Comparison of ENCODE assay signal across 8 cellular contexts in genomic region chr1:224340711-224341384, GRCh38. TPM values are rescaled to one million over a fixed set of nuclear protein-coding genes. Genes with fewer than 3 reads are reported as not detected.
A peak's percentile ranks its signal among the peaks of the same experiment; 100 is the strongest.
DNase-seq lines count a peak whose midpoint lies in the region; ATAC-seq and TF ChIP-seq lines count a peak whose summit lies in the region.

No MANE protein-coding gene starts in this region.

- H3K4me2 ChIP-seq in neuronal stem cell (ENCODE audit: insufficient read depth, low read length, poor library complexity, severe bottlenecking): peak overlapping the region; percentile 61

- peak overlapping the region; percentile 73 for H2BK12ac ChIP-seq in neuronal stem cell (ENCODE audit: low read length)

- H3K9me3 ChIP-seq in esophagus muscularis mucosa: peaks cover 0 to 19% (median 18%) of the 10 kb centered on the region in 4 donors
- peaks cover 6 to 9% of the 10 kb centered on the region in 2 donors for H3K9me3 ChIP-seq in neuronal stem cell (replicated peaks in 1 of 2; ENCODE audit: control insufficient read depth in 2 of 2, insufficient read depth in 1 of 2, low read depth in 1 of 2, low read length in 2 of 2)

- H3K9me3 Mint-ChIP-seq in activated CD4-positive, alpha-beta memory T cell treated with anti-CD3 and anti-CD28 coated beads, Interleukin-2, amount 10 ng/mL, durations not matched to agents 7 days and 5 days: peaks cover 15% of the 10 kb centered on the region

- TF ChIP-seq CTCF in esophagus muscularis mucosa (IDR thresholded peaks at IDR 0.05) (no peak), GM10248 (IDR thresholded peaks at IDR 0.05; ENCODE audit: control extremely low read depth, extremely low read depth, low read depth, missing control alignments) (no peak)

- peak; percentile 52 for DNase-seq in activated CD4-positive, alpha-beta memory T cell treated with anti-CD3 and anti-CD28 coated beads, Interleukin-2, amount 10 ng/mL, durations not matched to agents 7 days and 5 days
- DNase-seq in esophagus muscularis mucosa (ENCODE audit: extremely low spot score) (no peak), neuronal stem cell (ENCODE audit: low spot score) (no peak), NCI-H510A treated with DMSO at 0.1 percent for 48 hours (lab: John Stamatoyannopoulos, UW) (no peak), DMS153 treated with DMSO at 0.1 percent for 48 hours (lab: John Stamatoyannopoulos, UW; ENCODE audit: unreplicated experiment) (no peak), GM10248 (ENCODE audit: extremely low spot score) (no peak)

- H2BK5ac ChIP-seq in neuronal stem cell (ENCODE audit: low read length): peak overlapping the region; percentile 48

- H2AK5ac ChIP-seq in neuronal stem cell (ENCODE audit: low read depth, low read length): no peak overlapping the region

- peak overlapping the region; percentile 91 for H3K18ac ChIP-seq in neuronal stem cell (ENCODE audit: low read length)

- intact Hi-C loops in esophagus muscularis mucosa (cut with DNase I): no loop called here

- H4K8ac ChIP-seq in neuronal stem cell (ENCODE audit: low read depth, low read length): no peak overlapping the region

- peak overlapping the region; percentile 80 for H3K9ac ChIP-seq in neuronal stem cell (ENCODE audit: low read depth, low read length, poor library complexity)

- H3K4me3 ChIP-seq in esophagus muscularis mucosa (peak overlapping the region; percentile 44 to 60 (median 50)), neuronal stem cell (ENCODE audit: low read length in 2 of 2) (peak overlapping the region in 1 of 2 donors; percentile 80)

- H3K36me3 Mint-ChIP-seq in activated CD4-positive, alpha-beta memory T cell treated with anti-CD3 and anti-CD28 coated beads, Interleukin-2, amount 10 ng/mL, durations not matched to agents 7 days and 5 days (ENCODE audit: low read depth): peaks cover 16% of the 10 kb centered on the region

- POLR2A ChIA-PET in activated CD4-positive, alpha-beta memory T cell treated with anti-CD3 and anti-CD28 coated beads, Interleukin-2, amount 10 ng/mL, durations not matched to agents 7 days and 5 days (lab: Charles Lee): interaction anchor here (0.9 kb wide), 1 partner anchor 124 kb away, joined by 3 read pairs; no protein-coding TSS in a partner anchor
- POLR2A ChIA-PET in GM10248 (lab: Yijun Ruan, JAX): no interaction called here

- H3K27me3 ChIP-seq in esophagus muscularis mucosa (peaks cover 0 to 21% (median 0%) of the 10 kb centered on the region in 4 donors), neuronal stem cell (ENCODE audit: control insufficient read depth in 3 of 3, insufficient read depth in 3 of 3, low read depth in 1 of 3, low read length in 3 of 3) (peaks cover 0 to 5% (median 0%) of the 10 kb centered on the region in 3 experiments)

- H3K27ac Mint-ChIP-seq in activated CD4-positive, alpha-beta memory T cell treated with anti-CD3 and anti-CD28 coated beads, Interleukin-2, amount 10 ng/mL, durations not matched to agents 7 days and 5 days: no peak overlapping the region

- H2BK120ac ChIP-seq in neuronal stem cell (ENCODE audit: low read depth, low read length): no peak overlapping the region

- H4K91ac ChIP-seq in neuronal stem cell (ENCODE audit: low read depth, low read length, poor library complexity): peak overlapping the region; percentile 9

- peak overlapping the region; percentile 97 for H2BK15ac ChIP-seq in neuronal stem cell (ENCODE audit: low read length)

- H3K14ac ChIP-seq in neuronal stem cell (ENCODE audit: low read length): no peak overlapping the region

- no peaks in the 10 kb centered on the region for H3K79me1 ChIP-seq in neuronal stem cell (ENCODE audit: low read depth, low read length)

- no peak overlapping the region for H3K4ac ChIP-seq in neuronal stem cell (ENCODE audit: low read length)

- no peak for TF ChIP-seq POLR2A in esophagus muscularis mucosa (IDR thresholded peaks at IDR 0.05; ENCODE audit: low read depth)

- peak; percentile 90 for ATAC-seq in GM18511 (IDR thresholded peaks at IDR 0.05; ENCODE audit: unreplicated experiment)
- peak; percentile 75 for ATAC-seq in HG03135 (IDR thresholded peaks at IDR 0.05; ENCODE audit: unreplicated experiment)

- H3K23ac ChIP-seq in neuronal stem cell (ENCODE audit: low read depth, low read length, poor library complexity): peak overlapping the region; percentile 60

- peaks cover 4% of the 10 kb centered on the region for H3K27me3 Mint-ChIP-seq in activated CD4-positive, alpha-beta memory T cell treated with anti-CD3 and anti-CD28 coated beads, Interleukin-2, amount 10 ng/mL, durations not matched to agents 7 days and 5 days

- peak overlapping the region; percentile 69 for H3K4me3 Mint-ChIP-seq in activated CD4-positive, alpha-beta memory T cell treated with anti-CD3 and anti-CD28 coated beads, Interleukin-2, amount 10 ng/mL, durations not matched to agents 7 days and 5 days

- H3K4me1 ChIP-seq in esophagus muscularis mucosa (peaks cover 5 to 7% (median 6%) of the 10 kb centered on the region in 4 donors), neuronal stem cell (ENCODE audit: control insufficient read depth in 2 of 2, insufficient read depth in 1 of 2, low read depth in 1 of 2, low read length in 2 of 2) (peaks cover 0 to 5% of the 10 kb centered on the region in 2 donors)

- 12% methylated on average over 23 of the region's 31 CpGs for WGBS in esophagus muscularis mucosa
- WGBS in neuronal stem cell (ENCODE audit: extremely low coverage in 2 of 2, insufficient read length in 2 of 2, insufficient replicate concordance in 1 of 2), 2 donors: no CpG with 5 or more reads among the region's 31 CpGs

- CTCF ChIA-PET in activated CD4-positive, alpha-beta memory T cell treated with anti-CD3 and anti-CD28 coated beads, Interleukin-2, amount 10 ng/mL, durations not matched to agents 7 days and 5 days (lab: Charles Lee): no interaction called here
- CTCF ChIA-PET in GM10248 (lab: Yijun Ruan, JAX): no interaction called here

- H3K27ac ChIP-seq in esophagus muscularis mucosa (replicated peaks in 1 of 4) (no peak overlapping the region), neuronal stem cell (replicated peaks; ENCODE audit: low read length) (peak overlapping the region; percentile 12)

- peaks cover 10% of the 10 kb centered on the region for H3K4me1 Mint-ChIP-seq in activated CD4-positive, alpha-beta memory T cell treated with anti-CD3 and anti-CD28 coated beads, Interleukin-2, amount 10 ng/mL, durations not matched to agents 7 days and 5 days

- TF ChIP-seq EP300 in esophagus muscularis mucosa (IDR thresholded peaks at IDR 0.05): no peak

- H3K36me3 ChIP-seq in esophagus muscularis mucosa: no peaks in the 10 kb centered on the region
- no peaks in the 10 kb centered on the region for H3K36me3 ChIP-seq in neuronal stem cell (replicated peaks in 1 of 2; ENCODE audit: control insufficient read depth in 2 of 2, insufficient read depth in 2 of 2, low read length in 2 of 2)

- H2AFZ ChIP-seq in neuronal stem cell (ENCODE audit: low read length): peak overlapping the region; percentile 79

RNA-seq across cellular contexts. Expression of gene NVL, which starts 10.9 kb away (rescaled TPM):
- total RNA-seq in activated CD4-positive, alpha-beta memory T cell treated with anti-CD3 and anti-CD28 coated beads, Interleukin-2, amount 10 ng/mL, durations not matched to agents 7 days and 5 days: 10 to 100 TPM; 38.8 to 45.6 TPM
- 10 to 100 TPM; 11.0 to 19.5 (median 15.9) TPM for total RNA-seq in esophagus muscularis mucosa
- polyA plus RNA-seq in neuronal stem cell (2013, experiment 1 of 2): 34.4 TPM
- polyA plus RNA-seq in neuronal stem cell (2013, experiment 2 of 2): 31.4 TPM

RNA-seq across cellular contexts. Expression of gene CNIH4, which starts 15.8 kb away (rescaled TPM):
- total RNA-seq in activated CD4-positive, alpha-beta memory T cell treated with anti-CD3 and anti-CD28 coated beads, Interleukin-2, amount 10 ng/mL, durations not matched to agents 7 days and 5 days: 10 to 100 TPM; 48.6 to 52.1 TPM
- 10 to 100 TPM; 34.0 to 61.0 (median 46.9) TPM for total RNA-seq in esophagus muscularis mucosa
- polyA plus RNA-seq in neuronal stem cell (2013, experiment 1 of 2): 116 TPM
- 118 TPM for polyA plus RNA-seq in neuronal stem cell (2013, experiment 2 of 2)
